Comparison of ENCODE assay signal across 1 cellular context in genomic region chr1:100075773-100076172, GRCh38.
TF ChIP-seq lines count a peak whose summit lies in the region.

No MANE protein-coding gene starts in this region.

TF ChIP-seq in GM12878, 131 proteins besides CTCF, POLR2A, EP300 and RAD21 (continued from another document and continues in another):
- TF ChIP-seq KLF5 (IDR thresholded peaks at IDR 0.05; ENCODE audit: partially characterized antibody), result no peak
- TF ChIP-seq TCF7 (IDR thresholded peaks at IDR 0.05; ENCODE audit: borderline replicate concordance), result no peak
- no peak for TF ChIP-seq ZZZ3 (IDR thresholded peaks at IDR 0.05; ENCODE audit: control insufficient read depth, insufficient read length, low read depth)
- TF ChIP-seq, protein P1, sequence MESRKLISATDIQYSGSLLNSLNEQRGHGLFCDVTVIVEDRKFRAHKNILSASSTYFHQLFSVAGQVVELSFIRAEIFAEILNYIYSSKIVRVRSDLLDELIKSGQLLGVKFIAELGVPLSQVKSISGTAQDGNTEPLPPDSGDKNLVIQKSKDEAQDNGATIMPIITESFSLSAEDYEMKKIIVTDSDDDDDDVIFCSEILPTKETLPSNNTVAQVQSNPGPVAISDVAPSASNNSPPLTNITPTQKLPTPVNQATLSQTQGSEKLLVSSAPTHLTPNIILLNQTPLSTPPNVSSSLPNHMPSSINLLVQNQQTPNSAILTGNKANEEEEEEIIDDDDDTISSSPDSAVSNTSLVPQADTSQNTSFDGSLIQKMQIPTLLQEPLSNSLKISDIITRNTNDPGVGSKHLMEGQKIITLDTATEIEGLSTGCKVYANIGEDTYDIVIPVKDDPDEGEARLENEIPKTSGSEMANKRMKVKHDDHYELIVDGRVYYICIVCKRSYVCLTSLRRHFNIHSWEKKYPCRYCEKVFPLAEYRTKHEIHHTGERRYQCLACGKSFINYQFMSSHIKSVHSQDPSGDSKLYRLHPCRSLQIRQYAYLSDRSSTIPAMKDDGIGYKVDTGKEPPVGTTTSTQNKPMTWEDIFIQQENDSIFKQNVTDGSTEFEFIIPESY (IDR thresholded peaks at IDR 0.05), result no peak
- TF ChIP-seq NR2C1 (IDR thresholded peaks at IDR 0.05), result no peak
- TF ChIP-seq GABPA (IDR thresholded peaks at IDR 0.05; ENCODE audit: low read depth), result no peak
- TF ChIP-seq HDAC2 (IDR thresholded peaks at IDR 0.05), result no peak
- TF ChIP-seq ZNF687 (IDR thresholded peaks at IDR 0.05), result peak; percentile 40; the same call in 1 of the 2 replicates
- peak; percentile 43 for TF ChIP-seq MEF2A (IDR thresholded peaks at IDR 0.05; ENCODE audit: insufficient read depth, low read depth, low read length)
- peak; percentile 80 to 84 for TF ChIP-seq BHLHE40 (IDR thresholded peaks at IDR 0.05; ENCODE audit: borderline replicate concordance in 1 of 2, low read depth in 2 of 2, low read length in 1 of 2)
- no peak for TF ChIP-seq SIX5 (IDR thresholded peaks at IDR 0.05; ENCODE audit: low read depth, low read length, severe bottlenecking)
- no peak for TF ChIP-seq SMAD1 (IDR thresholded peaks at IDR 0.05; ENCODE audit: low read depth, partially characterized antibody)
- TF ChIP-seq CBFB (IDR thresholded peaks at IDR 0.05; ENCODE audit: low read depth), result 0 out of 2 replicates have a peak, but pooled peaks have one; percentile 23
- TF ChIP-seq IRF4 (IDR thresholded peaks at IDR 0.05; ENCODE audit: low read depth, low read length), result peak; percentile 96
- TF ChIP-seq, protein P2, sequence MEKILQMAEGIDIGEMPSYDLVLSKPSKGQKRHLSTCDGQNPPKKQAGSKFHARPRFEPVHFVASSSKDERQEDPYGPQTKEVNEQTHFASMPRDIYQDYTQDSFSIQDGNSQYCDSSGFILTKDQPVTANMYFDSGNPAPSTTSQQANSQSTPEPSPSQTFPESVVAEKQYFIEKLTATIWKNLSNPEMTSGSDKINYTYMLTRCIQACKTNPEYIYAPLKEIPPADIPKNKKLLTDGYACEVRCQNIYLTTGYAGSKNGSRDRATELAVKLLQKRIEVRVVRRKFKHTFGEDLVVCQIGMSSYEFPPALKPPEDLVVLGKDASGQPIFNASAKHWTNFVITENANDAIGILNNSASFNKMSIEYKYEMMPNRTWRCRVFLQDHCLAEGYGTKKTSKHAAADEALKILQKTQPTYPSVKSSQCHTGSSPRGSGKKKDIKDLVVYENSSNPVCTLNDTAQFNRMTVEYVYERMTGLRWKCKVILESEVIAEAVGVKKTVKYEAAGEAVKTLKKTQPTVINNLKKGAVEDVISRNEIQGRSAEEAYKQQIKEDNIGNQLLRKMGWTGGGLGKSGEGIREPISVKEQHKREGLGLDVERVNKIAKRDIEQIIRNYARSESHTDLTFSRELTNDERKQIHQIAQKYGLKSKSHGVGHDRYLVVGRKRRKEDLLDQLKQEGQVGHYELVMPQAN (conservative IDR thresholded peaks at IDR 0.05), result no peak
- no peak for TF ChIP-seq IRF5 (IDR thresholded peaks at IDR 0.05; ENCODE audit: borderline replicate concordance)
- TF ChIP-seq GATAD2B (conservative IDR thresholded peaks at IDR 0.05; ENCODE audit: low read depth), result peak; percentile 65
- no peak; the same call in 1 of the 2 replicates for TF ChIP-seq TBL1XR1 (IDR thresholded peaks at IDR 0.05; ENCODE audit: low read depth, low read length)
- no peak for TF ChIP-seq ZBTB4 (CRISPR knock-in tag; IDR thresholded peaks at IDR 0.05)
- 0 out of 2 replicates have a peak, but pooled peaks have one; percentile 19 for TF ChIP-seq CHD2 (IDR thresholded peaks at IDR 0.05; ENCODE audit: borderline replicate concordance, low read depth, low read length)
- TF ChIP-seq HCFC1 (IDR thresholded peaks at IDR 0.05; ENCODE audit: low read length), result no peak
- TF ChIP-seq MYB (IDR thresholded peaks at IDR 0.05; ENCODE audit: borderline replicate concordance, low read depth, low read length), result no peak
- peak; percentile 96 for TF ChIP-seq DPF2 (IDR thresholded peaks at IDR 0.05)
- no peak for TF ChIP-seq TAF1 (IDR thresholded peaks at IDR 0.05; ENCODE audit: borderline replicate concordance, low read depth, low read length)
- no peak for TF ChIP-seq KDM1A (IDR thresholded peaks at IDR 0.05; ENCODE audit: borderline replicate concordance)
- peak; percentile 54 for TF ChIP-seq MEF2B (IDR thresholded peaks at IDR 0.05; ENCODE audit: partially characterized antibody, poor library complexity, severe bottlenecking)
- peak; percentile 61; the same call in 1 of the 2 replicates for TF ChIP-seq ZBED1 (IDR thresholded peaks at IDR 0.05; ENCODE audit: borderline replicate concordance)
- TF ChIP-seq RFX5 (IDR thresholded peaks at IDR 0.05; ENCODE audit: low read depth, low read length), result no peak
- TF ChIP-seq ETV6 (conservative IDR thresholded peaks at IDR 0.05 in 1 of 2, IDR thresholded peaks at IDR 0.05 in 1 of 2; ENCODE audit: borderline replicate concordance in 1 of 2, low read depth in 1 of 2), result peak in 1 of 2 experiments; percentile 87; a peak in 2 of 4 replicates
- peak; percentile 72 for TF ChIP-seq NBN (IDR thresholded peaks at IDR 0.05)
- no peak for TF ChIP-seq YY1 (IDR thresholded peaks at IDR 0.05; ENCODE audit: low read depth, low read length)
- no peak for TF ChIP-seq USF1 (IDR thresholded peaks at IDR 0.05; ENCODE audit: borderline replicate concordance, extremely low read length, insufficient read depth, low read depth, low read length)
- no peak for TF ChIP-seq NR2C2 (IDR thresholded peaks at IDR 0.05; ENCODE audit: borderline replicate concordance, control insufficient read depth, insufficient read length, low read depth)
- no peak for TF ChIP-seq SREBF1 (IDR thresholded peaks at IDR 0.05; ENCODE audit: low read length)
- peak; percentile 76; the same call in 1 of the 2 replicates for TF ChIP-seq ATF2 (IDR thresholded peaks at IDR 0.05; ENCODE audit: low read length)
- TF ChIP-seq BMI1 (IDR thresholded peaks at IDR 0.05; ENCODE audit: borderline replicate concordance), result 0 out of 2 replicates have a peak, but pooled peaks have one; percentile 41
- no peak for TF ChIP-seq CEBPZ (IDR thresholded peaks at IDR 0.05; ENCODE audit: low read depth, low read length)
